In genomic region chr4:12414181-12414812, GRCh38 we compare ENCODE assay signal across 27 cellular contexts.
"Had no signal": no experiment of that assay in that cellular context is flagged by ENCODE, and none has a peak within 500 bp of the region (broad histone marks: within the 10 kb centered on the region; RNA-seq: fewer than 3 reads in every experiment).

No MANE protein-coding gene starts in this region.

- H3K27me3 ChIP-seq: ovary, stomach, testis, thyroid gland, transverse colon, upper lobe of right lung had no signal

- H3K27me3 Mint-ChIP-seq: naive thymus-derived CD4-positive, alpha-beta T cell; natural killer cell treated with Interleukin-12 subunit alpha and Interleukin-12 subunit beta and Interleukin-15 and Interleukin-18, amount 100 ng/mL, for 72 hours; progenitor cell of endocrine pancreas; stimulated activated naive B cell treated with anti-CD40 and anti-IgM and Interleukin-4, amounts not matched to agents 10 μg/mL and 1 μg/mL and 100 μg/mL, for 72 hours had no signal

- H3K4me1 Mint-ChIP-seq: immature natural killer cell; mesothelial cell of epicardium; naive thymus-derived CD4-positive, alpha-beta T cell; stimulated activated naive B cell treated with anti-CD40 and anti-IgM and Interleukin-4, amounts not matched to agents 10 μg/mL and 1 μg/mL and 100 μg/mL, for 72 hours had no signal

- H3K9me3 ChIP-seq: mucosa of descending colon, ovary, stomach, testis, thyroid gland, transverse colon, upper lobe of right lung had no signal

- H3K4me3 ChIP-seq: lung, mucosa of descending colon, ovary, skin epidermis, stomach, testis, thyroid gland, transverse colon, upper lobe of right lung had no signal

- ATAC-seq: left lobe of liver; mucosa of descending colon; naive thymus-derived CD4-positive, alpha-beta T cell; natural killer cell treated with Interleukin-12 subunit alpha and Interleukin-12 subunit beta and Interleukin-15 and Interleukin-18, amount 100 ng/mL, for 72 hours; sciatic nerve; stimulated activated naive B cell treated with anti-CD40 and anti-IgM and Interleukin-4, amounts not matched to agents 10 μg/mL and 1 μg/mL and 100 μg/mL, for 72 hours; stimulated activated naive CD8-positive, alpha-beta T cell treated with anti-CD3 and anti-CD28 coated beads, Interleukin-15, Interleukin-2, amounts not matched to agents 100 U/mL and 50 U/mL, for 24 hours; upper lobe of right lung had no signal

- H3K9me3 Mint-ChIP-seq: mesothelial cell of epicardium; stimulated activated naive B cell treated with anti-CD40 and anti-IgM and Interleukin-4, amounts not matched to agents 10 μg/mL and 1 μg/mL and 100 μg/mL, for 72 hours had no signal

- H3K27ac Mint-ChIP-seq: immature natural killer cell; mesothelial cell of epicardium; naive thymus-derived CD4-positive, alpha-beta T cell; natural killer cell treated with Interleukin-12 subunit alpha and Interleukin-12 subunit beta and Interleukin-15 and Interleukin-18, amount 100 ng/mL, for 72 hours; progenitor cell of endocrine pancreas; stimulated activated naive B cell treated with anti-CD40 and anti-IgM and Interleukin-4, amounts not matched to agents 10 μg/mL and 1 μg/mL and 100 μg/mL, for 72 hours had no signal

- H3K4me1 ChIP-seq: stomach, testis, thyroid gland, transverse colon, upper lobe of right lung had no signal

- H3K36me3 ChIP-seq: ovary, stomach, thyroid gland, transverse colon, upper lobe of right lung had no signal

- H3K27ac ChIP-seq: ovary, skin epidermis, stomach, testis, thyroid gland, transverse colon, upper lobe of right lung had no signal

- H3K36me3 Mint-ChIP-seq: immature natural killer cell; mesothelial cell of epicardium; naive thymus-derived CD4-positive, alpha-beta T cell; natural killer cell treated with Interleukin-12 subunit alpha and Interleukin-12 subunit beta and Interleukin-15 and Interleukin-18, amount 100 ng/mL, for 72 hours; stimulated activated naive B cell treated with anti-CD40 and anti-IgM and Interleukin-4, amounts not matched to agents 10 μg/mL and 1 μg/mL and 100 μg/mL, for 72 hours had no signal

- H3K4me3 Mint-ChIP-seq: immature natural killer cell; mesothelial cell of epicardium; naive thymus-derived CD4-positive, alpha-beta T cell; natural killer cell treated with Interleukin-12 subunit alpha and Interleukin-12 subunit beta and Interleukin-15 and Interleukin-18, amount 100 ng/mL, for 72 hours; stimulated activated naive B cell treated with anti-CD40 and anti-IgM and Interleukin-4, amounts not matched to agents 10 μg/mL and 1 μg/mL and 100 μg/mL, for 72 hours had no signal

- DNase-seq: head of caudate nucleus; hypothalamus; immature natural killer cell; islet precursor cell; mesendoderm; mucosa of descending colon; naive thymus-derived CD4-positive, alpha-beta T cell; ovary; right cardiac atrium; stimulated activated CD4-positive, alpha-beta T cell treated with anti-CD3 and anti-CD28 coated beads, Interleukin-12 subunit alpha, Interleukin-12 subunit beta, amount 100 ng/mL, for 4 hours; stimulated activated CD4-positive, alpha-beta T cell treated with anti-CD3 and anti-CD28 coated beads, Interleukin-15, amount 100 ng/mL, for 24 hours; stimulated activated CD4-positive, alpha-beta T cell treated with anti-CD3 and anti-CD28 coated beads, Interleukin-2, amount 100 ng/mL, for 24 hours; stimulated activated CD4-positive, alpha-beta T cell treated with anti-CD3 and anti-CD28 coated beads, Interleukin-4, amount 100 ng/mL, for 1 hour; stimulated activated naive B cell treated with anti-CD40 and anti-IgM and Interleukin-4, amounts not matched to agents 10 μg/mL and 1 μg/mL and 100 μg/mL, for 72 hours; stimulated activated naive CD8-positive, alpha-beta T cell treated with anti-CD3 and anti-CD28 coated beads, Interleukin-15, Interleukin-2, amounts not matched to agents 100 U/mL and 50 U/mL, for 24 hours; stomach; testis; thyroid gland; transverse colon; upper lobe of right lung had no signal
